ENCODE assay signal across 9 cellular contexts in genomic region chr10:17062493-17063487, GRCh38.
DNase-seq lines count a peak whose midpoint lies in the region; ATAC-seq and TF ChIP-seq lines count a peak whose summit lies in the region.
"Had no signal": no experiment of that assay in that cellular context is flagged by ENCODE, and none has a peak within 500 bp of the region (broad histone marks: within the 10 kb centered on the region; RNA-seq: fewer than 3 reads in every experiment).

No MANE protein-coding gene starts in this region.

- H3K79me2 ChIP-seq in PC-3 (ENCODE audit: low read length): no peaks in the 10 kb centered on the region

- ATAC-seq in PC-3: peak; percentile 88
- ATAC-seq in esophagus mucosa: peak; percentile 98

- H3K27me3 ChIP-seq in AG04450 (ENCODE audit: control insufficient read depth, insufficient read depth, low read length): no peaks in the 10 kb centered on the region
- no peaks in the 10 kb centered on the region for H3K27me3 ChIP-seq in PC-3 (ENCODE audit: low read length)

- H3K9me2 ChIP-seq in PC-3 (replicated peaks; ENCODE audit: low read length): no peaks in the 10 kb centered on the region

- no peak overlapping the region for H2AFZ ChIP-seq in PC-3 (ENCODE audit: low read length)

- TSS peak; percentile 74 for BruUV-seq in PC-3 (replicated peaks; lab: Mats Ljungman, UMichigan)

- POLR2A ChIA-PET in AG04450 (lab: Yijun Ruan, JAX): interaction anchor here (0.5 to 0.9 kb wide), 4 partner anchors 63 to 168 kb away, joined by 3 read pairs; no protein-coding TSS in a partner anchor
- POLR2A ChIA-PET in PC-3 (lab: Charles Lee; ENCODE audit: unreplicated experiment): interaction anchor here (0.5 to 1.1 kb wide), 5 partner anchors 33 to 245 kb away, joined by 3 to 12 read pairs (median 4); partner anchors contain the start of gene RSU1

- DNase-seq in AG04450 (ENCODE audit: low read depth, low spot score) (peak; percentile 59), PC-3 (peak; percentile 81), nephron progenitor cell (no peak), NCI-H187 (lab: John Stamatoyannopoulos, UW) (no peak), DMS 273 treated with DMSO at 0.1 percent for 48 hours (lab: John Stamatoyannopoulos, UW) (no peak), NCI-H1694 treated with DMSO at 0.1 percent for 48 hours (lab: John Stamatoyannopoulos, UW) (no peak)
- no peak for DNase-seq in activated naive CD4-positive, alpha-beta T cell treated with anti-CD3 and anti-CD28 coated beads, Interleukin-2, amount 50 U/mL, for 16 hours
- DNase-seq: activated T-cell treated with anti-CD3 and anti-CD28 coated beads, Interleukin-2, amount 50 U/mL, for 48 hours had no signal

- no peaks in the 10 kb centered on the region for H3K36me3 ChIP-seq in PC-3 (ENCODE audit: low read depth, low read length)

- peaks cover 51% of the 10 kb centered on the region for H3K4me1 ChIP-seq in PC-3 (ENCODE audit: insufficient read depth, low read length)

- H3K9me3 ChIP-seq in AG04450 (ENCODE audit: control insufficient read depth, insufficient read depth, low read length) (no peaks in the 10 kb centered on the region), PC-3 (ENCODE audit: low read length) (no peaks in the 10 kb centered on the region)

- H3K4me2 ChIP-seq in PC-3 (ENCODE audit: low read length): peak overlapping the region; percentile 82

- H3K36me3 Mint-ChIP-seq in nephron progenitor cell (ENCODE audit: low read depth): no peaks in the 10 kb centered on the region

- peaks cover 40% of the 10 kb centered on the region for H3K4me1 Mint-ChIP-seq in nephron progenitor cell

- no peaks in the 10 kb centered on the region for H3F3A ChIP-seq in PC-3 (ENCODE audit: low read length, unreplicated experiment)

- TF ChIP-seq CTCF in AG04450 (IDR thresholded peaks at IDR 0.05; ENCODE audit: low read depth, low read length) (no peak), PC-3 (conservative IDR thresholded peaks at IDR 0.05; ENCODE audit: low read depth, low read length) (no peak), nephron progenitor cell (IDR thresholded peaks at IDR 0.05) (no peak)

- CTCF ChIA-PET in AG04450 (lab: Charles Lee) (interaction anchor here (0.9 to 1.0 kb wide), 2 partner anchors 10 to 194 kb away, joined by 3 read pairs; no protein-coding TSS in a partner anchor), PC-3 (lab: Charles Lee) (no interaction called here)

- H4K20me1 ChIP-seq in PC-3 (ENCODE audit: low read length): no peaks in the 10 kb centered on the region

- intact Hi-C loops in PC-3 (cut with micrococcal nuclease): loop anchor here (2.0 to 10.0 kb wide), 4 partner anchors 34 to 170 kb away; partner anchors contain the start of gene TRDMT1

- no peaks in the 10 kb centered on the region for H3K9me3 Mint-ChIP-seq in nephron progenitor cell

- H3K4me3 ChIP-seq in AG04450 (ENCODE audit: low read depth, low read length): no peak overlapping the region
- peak overlapping the region; percentile 56 for H3K4me3 ChIP-seq in PC-3 (ENCODE audit: low read length)

- H3K27ac Mint-ChIP-seq in nephron progenitor cell: peak overlapping the region; percentile 36

- H3K4me3 Mint-ChIP-seq in nephron progenitor cell: no peak overlapping the region

- no peaks in the 10 kb centered on the region for H3K27me3 Mint-ChIP-seq in nephron progenitor cell (ENCODE audit: low read depth, poor library complexity)

- peak overlapping the region; percentile 73 for H3K9ac ChIP-seq in PC-3 (ENCODE audit: low read length)

- H3K27ac ChIP-seq in AG04450 (ENCODE audit: low read depth, low read length): peak overlapping the region; percentile 86
- H3K27ac ChIP-seq in PC-3 (ENCODE audit: low read length): peak overlapping the region; percentile 97

Comparison
In these comparisons a context has a peak if more than half of its experiments do, and no peak if none do; other contexts are left out.
1. DNase-seq: peak in AG04450 (single experiment) and PC-3 (single experiment); none in nephron progenitor cell (single experiment), NCI-H187 (0 of 2), DMS 273 treated with DMSO at 0.1 percent for 48 hours (single experiment), activated naive CD4-positive, alpha-beta T cell treated with anti-CD3 and anti-CD28 coated beads, Interleukin-2, amount 50 U/mL, for 16 hours (single experiment) and NCI-H1694 treated with DMSO at 0.1 percent for 48 hours (single experiment).